In the genomic region with DNA sequence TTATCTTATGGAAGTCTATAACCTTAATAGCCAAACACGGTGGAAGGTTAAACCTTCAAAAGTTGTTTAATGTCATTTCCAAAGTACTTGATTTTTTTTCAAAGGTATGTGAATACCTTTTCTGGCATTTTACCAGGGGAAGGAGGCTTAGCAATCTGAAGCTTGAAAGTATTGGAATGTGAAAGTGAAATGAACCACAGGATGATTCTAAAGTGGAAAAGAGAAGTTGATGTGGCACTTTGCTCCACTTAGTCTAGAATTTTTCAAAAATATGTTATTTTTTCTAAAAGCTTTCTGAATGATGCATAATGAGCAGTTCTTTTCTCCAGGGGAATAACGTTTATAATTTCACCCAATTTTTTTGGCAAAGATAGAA, we compare ENCODE assay signal across 17 cellular contexts. TPM values are rescaled to one million over a fixed set of nuclear protein-coding genes. Genes with fewer than 3 reads are reported as not detected.
A peak's percentile ranks its signal among the peaks of the same experiment; 100 is the strongest.
DNase-seq lines count a peak whose midpoint lies in the region; ATAC-seq and TF ChIP-seq lines count a peak whose summit lies in the region.
"Had no signal": no experiment of that assay in that cellular context is flagged by ENCODE, and none has a peak within 500 bp of the region (broad histone marks: within the 10 kb centered on the region; RNA-seq: fewer than 3 reads in every experiment).

No MANE protein-coding gene starts in this region.

- ATAC-seq in activated T-cell treated with anti-CD3 and anti-CD28 coated beads, Interleukin-2, amount 50 U/mL, for 72 hours (replicated peaks in 1 of 2): no peak

- CTCF ChIA-PET in RWPE1 (lab: Yijun Ruan, JAX): interaction anchor here (1.2 kb wide), 1 partner anchor 19 kb away, joined by 4 read pairs; no protein-coding TSS in a partner anchor
- CTCF ChIA-PET in Calu3 (lab: Charles Lee): interaction anchor here (0.7 kb wide), 1 partner anchor 59 kb away, joined by 3 read pairs; a partner anchor contains a TSS

- no TSS peak for BruUV-seq in Calu3 (replicated peaks; lab: Mats Ljungman, UMichigan)

- H3K27me3 Mint-ChIP-seq in activated T-cell treated with anti-CD3 and anti-CD28 coated beads, Interleukin-2, amount 50 U/mL, for 24 hours: no peaks in the 10 kb centered on the region
- H3K27me3 Mint-ChIP-seq in activated T-cell treated with anti-CD3 and anti-CD28 coated beads, Interleukin-2, amount 50 U/mL, for 72 hours (ENCODE audit: low read depth): no peaks in the 10 kb centered on the region
- H3K27me3 Mint-ChIP-seq in Calu3 (ENCODE audit: unreplicated experiment): no peaks in the 10 kb centered on the region
- H3K27me3 Mint-ChIP-seq: activated B cell treated with CpG ODN at 0.5 μM for 24 hours; central memory CD8-positive, alpha-beta T cell had no signal

- no peak for DNase-seq in activated T-cell treated with anti-CD3 and anti-CD28 coated beads, Interleukin-2, amount 50 U/mL, for 24 hours
- DNase-seq in activated T-cell treated with anti-CD3 and anti-CD28 coated beads, Interleukin-2, amount 50 U/mL, for 72 hours: no peak
- DNase-seq in RWPE1 (ENCODE audit: low spot score) (peak; percentile 27), hepatic stellate cell (ENCODE audit: low spot score) (peak; percentile 22), stromal cell of bone marrow (ENCODE audit: low read depth) (peak; percentile 18), activated gamma-delta T cell (lab: John Stamatoyannopoulos, UW) (no peak), Calu3 (no peak)
- DNase-seq in central memory CD4-positive, alpha-beta T cell: no peak
- DNase-seq: activated B cell treated with CpG ODN at 0.5 μM for 24 hours; activated T-cell treated with anti-CD3 and anti-CD28 coated beads, Interleukin-2, amount 50 U/mL, for 48 hours; DND-41; islet precursor cell; NCI-H1105; NCI-H524 treated with DMSO at 0.1 percent for 48 hours; uterus had no signal

- H3K27ac ChIP-seq in RWPE1: no peak overlapping the region
- H3K27ac ChIP-seq: SJSA1, uterus had no signal

- peak overlapping the region; percentile 18 for H3K27ac Mint-ChIP-seq in activated T-cell treated with anti-CD3 and anti-CD28 coated beads, Interleukin-2, amount 50 U/mL, for 24 hours
- H3K27ac Mint-ChIP-seq in activated T-cell treated with anti-CD3 and anti-CD28 coated beads, Interleukin-2, amount 50 U/mL, for 72 hours: no peak overlapping the region
- H3K27ac Mint-ChIP-seq in Calu3 (ENCODE audit: unreplicated experiment): no peak overlapping the region
- H3K27ac Mint-ChIP-seq: activated B cell treated with CpG ODN at 0.5 μM for 24 hours had no signal

- intact Hi-C loops in Calu3 (cut with micrococcal nuclease; ENCODE audit: unreplicated experiment): no loop called here

- peaks cover 46% of the 10 kb centered on the region for H3K36me3 Mint-ChIP-seq in activated T-cell treated with anti-CD3 and anti-CD28 coated beads, Interleukin-2, amount 50 U/mL, for 24 hours (ENCODE audit: low read depth)
- peaks cover 4 to 10% of the 10 kb centered on the region in 2 donors for H3K36me3 Mint-ChIP-seq in activated T-cell treated with anti-CD3 and anti-CD28 coated beads, Interleukin-2, amount 50 U/mL, for 72 hours (ENCODE audit: insufficient read depth in 2 of 2)
- peaks cover 4% of the 10 kb centered on the region for H3K36me3 Mint-ChIP-seq in Calu3 (ENCODE audit: insufficient read depth, unreplicated experiment)

- POLR2A ChIA-PET in RWPE1 (lab: Yijun Ruan, JAX; ENCODE audit: low non-redundant PET): interaction anchor here (1.3 kb wide), 1 partner anchor 19 kb away, joined by 4 read pairs; no protein-coding TSS in a partner anchor

- H3K4me3 Mint-ChIP-seq in activated T-cell treated with anti-CD3 and anti-CD28 coated beads, Interleukin-2, amount 50 U/mL, for 24 hours: no peak overlapping the region
- no peak overlapping the region for H3K4me3 Mint-ChIP-seq in activated T-cell treated with anti-CD3 and anti-CD28 coated beads, Interleukin-2, amount 50 U/mL, for 72 hours
- H3K4me3 Mint-ChIP-seq in Calu3 (ENCODE audit: low read depth, unreplicated experiment): no peak overlapping the region
- H3K4me3 Mint-ChIP-seq: activated B cell treated with CpG ODN at 0.5 μM for 24 hours; central memory CD8-positive, alpha-beta T cell had no signal

- H3K4me1 Mint-ChIP-seq in activated T-cell treated with anti-CD3 and anti-CD28 coated beads, Interleukin-2, amount 50 U/mL, for 24 hours (ENCODE audit: low read depth): peaks cover 36% of the 10 kb centered on the region
- peaks cover 34% of the 10 kb centered on the region for H3K4me1 Mint-ChIP-seq in activated T-cell treated with anti-CD3 and anti-CD28 coated beads, Interleukin-2, amount 50 U/mL, for 72 hours (ENCODE audit: low read depth)
- peaks cover 12% of the 10 kb centered on the region for H3K4me1 Mint-ChIP-seq in Calu3 (ENCODE audit: low read depth, unreplicated experiment)

- TF ChIP-seq CTCF in RWPE1 (conservative IDR thresholded peaks at IDR 0.05; ENCODE audit: low read depth) (no peak), Calu3 (IDR thresholded peaks at IDR 0.05; ENCODE audit: unreplicated experiment) (no peak)

- H3K9me3 Mint-ChIP-seq in activated T-cell treated with anti-CD3 and anti-CD28 coated beads, Interleukin-2, amount 50 U/mL, for 24 hours: no peaks in the 10 kb centered on the region
- H3K9me3 Mint-ChIP-seq in activated T-cell treated with anti-CD3 and anti-CD28 coated beads, Interleukin-2, amount 50 U/mL, for 72 hours: peaks cover 0 to 2% of the 10 kb centered on the region in 2 donors
- H3K9me3 Mint-ChIP-seq in Calu3 (ENCODE audit: low read depth, unreplicated experiment): peaks cover 2% of the 10 kb centered on the region
- H3K9me3 Mint-ChIP-seq: central memory CD8-positive, alpha-beta T cell had no signal

RNA-seq across cellular contexts. Expression of a gene that starts 19.2 kb away (rescaled TPM):
- 10 to 100 TPM; 29.5 to 32.5 TPM for total RNA-seq in activated T-cell treated with anti-CD3 and anti-CD28 coated beads, Interleukin-2, amount 50 U/mL, for 72 hours
- 13.0 and 13.2 TPM in 2 replicates for total RNA-seq in Calu3 (2022)

RNA-seq across cellular contexts. Expression of a gene that starts 59.5 kb away (rescaled TPM):
- total RNA-seq in activated T-cell treated with anti-CD3 and anti-CD28 coated beads, Interleukin-2, amount 50 U/mL, for 72 hours: 10 to 100 TPM; 14.1 to 16.8 TPM
- 8.7 and 10.1 TPM in 2 replicates for total RNA-seq in Calu3 (2022)

Comparison
In these comparisons a context has a peak if more than half of its experiments do, and no peak if none do; other contexts are left out.
1. DNase-seq: peak in RWPE1 (single experiment), hepatic stellate cell (single experiment) and stromal cell of bone marrow (single experiment); none in activated T-cell treated with anti-CD3 and anti-CD28 coated beads, Interleukin-2, amount 50 U/mL, for 24 hours (single experiment), activated T-cell treated with anti-CD3 and anti-CD28 coated beads, Interleukin-2, amount 50 U/mL, for 72 hours (0 of 2), activated gamma-delta T cell (single experiment), central memory CD4-positive, alpha-beta T cell (single experiment) and Calu3 (single experiment).